In genomic region chr3:36663666-36664291, GRCh38 we compare ENCODE assay signal across 13 cellular contexts.
DNase-seq lines count a peak whose midpoint lies in the region; ATAC-seq and TF ChIP-seq lines count a peak whose summit lies in the region.
"Had no signal": no experiment of that assay in that cellular context is flagged by ENCODE, and none has a peak within 500 bp of the region (broad histone marks: within the 10 kb centered on the region; RNA-seq: fewer than 3 reads in every experiment).

No MANE protein-coding gene starts in this region.

- H3K36me3 ChIP-seq in trophoblast cell (ENCODE audit: control insufficient read depth in 1 of 2, insufficient read depth in 2 of 2, low read length in 2 of 2) (no peaks in the 10 kb centered on the region), upper lobe of left lung (no peaks in the 10 kb centered on the region)

- H3K79me1 ChIP-seq in trophoblast cell (ENCODE audit: low read length) = no peaks in the 10 kb centered on the region

- no peak overlapping the region for H4K91ac ChIP-seq in trophoblast cell (ENCODE audit: low read depth, low read length)

- H3K18ac ChIP-seq in trophoblast cell (ENCODE audit: low read length) = no peak overlapping the region

- H3K4me3 ChIP-seq in trophoblast cell (ENCODE audit: low read depth, low read length) (no peak overlapping the region), upper lobe of left lung (no peak overlapping the region)

- no peak overlapping the region for H2BK5ac ChIP-seq in trophoblast cell (ENCODE audit: low read depth, low read length, poor library complexity)

- no peak overlapping the region for H2AK5ac ChIP-seq in trophoblast cell (ENCODE audit: low read length)

- ATAC-seq in GM19452 (IDR thresholded peaks at IDR 0.05; ENCODE audit: unreplicated experiment) (peak; percentile 60), HG02981 (IDR thresholded peaks at IDR 0.05; ENCODE audit: unreplicated experiment) (peak; percentile 80), HG03196 (IDR thresholded peaks at IDR 0.05; ENCODE audit: unreplicated experiment) (no peak), upper lobe of left lung (ENCODE audit: low FRiP score in 2 of 2) (no peak)
- ATAC-seq: activated T-cell treated with anti-CD3 and anti-CD28 coated beads, Interleukin-2, amount 50 U/mL, for 72 hours had no signal

- no peaks in the 10 kb centered on the region for H3K79me2 ChIP-seq in trophoblast cell (ENCODE audit: control insufficient read depth, insufficient read depth, low read length, poor library complexity)

- H4K12ac ChIP-seq in trophoblast cell (ENCODE audit: low read depth, low read length) = no peak overlapping the region

- H3K4ac ChIP-seq in trophoblast cell (ENCODE audit: low read depth, low read length) = no peak overlapping the region

- TF ChIP-seq POLR2A in upper lobe of left lung (IDR thresholded peaks at IDR 0.05) = no peak

- H3K9me3 ChIP-seq in trophoblast cell (ENCODE audit: insufficient read depth, low read depth, low read length) = no peaks in the 10 kb centered on the region
- H3K9me3 ChIP-seq in upper lobe of left lung = no peaks in the 10 kb centered on the region

- no peak for TF ChIP-seq CTCF in upper lobe of left lung (IDR thresholded peaks at IDR 0.05)

- TF ChIP-seq EP300 in upper lobe of left lung (IDR thresholded peaks at IDR 0.05) = no peak

- no peak overlapping the region for H3K4me2 ChIP-seq in trophoblast cell (ENCODE audit: low read length)

- H3K23ac ChIP-seq in trophoblast cell (ENCODE audit: low read length) = no peak overlapping the region

- H3K14ac ChIP-seq in trophoblast cell (ENCODE audit: low read length) = no peak overlapping the region

- H3K27ac ChIP-seq in trophoblast cell (ENCODE audit: low read depth, low read length) (no peak overlapping the region), upper lobe of left lung (no peak overlapping the region)

- no CpG with 5 or more reads among the region's 2 CpGs for WGBS in trophoblast cell (ENCODE audit: extremely low coverage, insufficient coverage, insufficient read length)
- WGBS in upper lobe of left lung, 2 donors = 82 to 94% methylated on average over 2 of the region's 2 CpGs

- H4K8ac ChIP-seq in trophoblast cell (ENCODE audit: low read depth, low read length) = no peak overlapping the region

- no peak overlapping the region for H2BK120ac ChIP-seq in trophoblast cell (ENCODE audit: insufficient read depth, low read length, poor library complexity)

- H3K27me3 ChIP-seq in trophoblast cell (ENCODE audit: insufficient read depth, low read length) = no peaks in the 10 kb centered on the region
- no peaks in the 10 kb centered on the region for H3K27me3 ChIP-seq in upper lobe of left lung

- no peak overlapping the region for H2BK12ac ChIP-seq in trophoblast cell (ENCODE audit: low read length)

- H2AFZ ChIP-seq in trophoblast cell (ENCODE audit: insufficient read depth, low read length, poor library complexity) = no peak overlapping the region

- H3K4me1 ChIP-seq in trophoblast cell (ENCODE audit: control insufficient read depth in 1 of 2, insufficient read depth in 2 of 2, low read length in 2 of 2) (no peaks in the 10 kb centered on the region), upper lobe of left lung (no peaks in the 10 kb centered on the region)

- H3K9ac ChIP-seq in trophoblast cell (ENCODE audit: low read length) = no peak overlapping the region

- DNase-seq in amniotic epithelial cell (ENCODE audit: low read depth) (peak; percentile 5), renal cortical epithelial cell (ENCODE audit: low read depth) (peak; percentile 99), trophoblast cell (no peak), upper lobe of left lung (no peak)
- DNase-seq: activated B cell treated with CpG ODN at 0.5 μM for 24 hours; activated T-cell treated with anti-CD3 and anti-CD28 coated beads, Interleukin-2, amount 50 U/mL, for 72 hours; DMS 273 treated with DMSO at 0.1 percent for 48 hours; KG1; NCI-H2171; posterior cingulate gyrus had no signal

Comparison
In these comparisons a context has a peak if more than half of its experiments do, and no peak if none do; other contexts are left out.
1. ATAC-seq: peak in GM19452 (single experiment) and HG02981 (single experiment); none in HG03196 (single experiment) and upper lobe of left lung (0 of 2).
2. DNase-seq: peak in amniotic epithelial cell (single experiment) and renal cortical epithelial cell (single experiment); none in trophoblast cell (0 of 2) and upper lobe of left lung (0 of 2).